ENCODE assay signal across 8 cellular contexts in genomic region chr5:136802382-136802781, GRCh38.
DNase-seq lines count a peak whose midpoint lies in the region; ATAC-seq, FAIRE-seq and TF ChIP-seq lines count a peak whose summit lies in the region.

No MANE protein-coding gene starts in this region.

- no peaks in the 10 kb centered on the region for H4K20me1 ChIP-seq in hepatocyte (ENCODE audit: insufficient read depth, poor library complexity, severe bottlenecking)

- H3K27ac ChIP-seq in A549 (no peak overlapping the region), RWPE1 (no peak overlapping the region), hepatocyte (no peak overlapping the region)

- no peaks in the 10 kb centered on the region for H3K79me2 ChIP-seq in hepatocyte

- no peaks in the 10 kb centered on the region for H3K9me2 ChIP-seq in hepatocyte (replicated peaks; ENCODE audit: insufficient read depth)

- DNase-seq in A549 (ENCODE audit: low read depth in 1 of 2, low spot score in 1 of 2) = peak; percentile 5 to 24
- no peak for DNase-seq in HFF-Myc (ENCODE audit: extremely low read depth, low read depth)
- peak; percentile 32 for DNase-seq in RWPE1 (ENCODE audit: low spot score)
- peak; percentile 16 for DNase-seq in hepatocyte (ENCODE audit: low spot score)
- DNase-seq in HuH-7.5 (ENCODE audit: low spot score) = no peak
- no peak for DNase-seq in germinal center (ENCODE audit: low spot score)
- DNase-seq in amniotic stem cell (lab: John Stamatoyannopoulos, UW) = no peak

- H3K9me3 ChIP-seq in A549 (no peaks in the 10 kb centered on the region), hepatocyte (ENCODE audit: low read depth) (no peaks in the 10 kb centered on the region)

- no peak overlapping the region for H2AFZ ChIP-seq in hepatocyte

- no peak for TF ChIP-seq EP300 in A549 (IDR thresholded peaks at IDR 0.05)

- TF ChIP-seq CTCF in A549 (IDR thresholded peaks at IDR 0.05) (peak; percentile 51), HFF-Myc (IDR thresholded peaks at IDR 0.05; ENCODE audit: low read depth, low read length, missing control alignments) (peak; percentile 20), RWPE1 (conservative IDR thresholded peaks at IDR 0.05; ENCODE audit: low read depth) (no peak; the same call in 1 of the 2 replicates), hepatocyte (IDR thresholded peaks at IDR 0.05; ENCODE audit: poor library complexity) (peak; percentile 52)

- POLR2A ChIA-PET in A549 (lab: Yijun Ruan, JAX) = no interaction called here
- POLR2A ChIA-PET in RWPE1 (lab: Yijun Ruan, JAX; ENCODE audit: low non-redundant PET) = no interaction called here

- TF ChIP-seq RAD21 in A549 (conservative IDR thresholded peaks at IDR 0.05 in 1 of 2, IDR thresholded peaks at IDR 0.05 in 1 of 2) = peak; percentile 62 to 71

- CTCF ChIA-PET in A549 (lab: Yijun Ruan, JAX) = interaction anchor here (0.6 to 3.4 kb wide), 18 partner anchors 9 to 940 kb away, joined by 3 to 31 read pairs (median 3); partner anchors contain the start of gene SPOCK1
- CTCF ChIA-PET in RWPE1 (lab: Yijun Ruan, JAX) = interaction anchor here (0.6 to 1.5 kb wide), 5 partner anchors 8 to 820 kb away, joined by 3 to 9 read pairs (median 3); partner anchors contain the start of gene SPOCK1

- no peak; a peak in 1 of 6 replicates for ATAC-seq in A549
- ATAC-seq in HG03432 (IDR thresholded peaks at IDR 0.05; ENCODE audit: unreplicated experiment) = no peak

- WGBS in A549 (ENCODE audit: missing lambda C conversion rate) = 6% methylated on average over 2 of the region's 2 CpGs
- 65% methylated on average over 2 of the region's 2 CpGs for WGBS in hepatocyte (ENCODE audit: low lambda C conversion rate, missing lambda C conversion rate)

- H3K4me2 ChIP-seq in A549 = no peak overlapping the region
- H3K4me2 ChIP-seq in hepatocyte = no peak overlapping the region

- H3K27me3 ChIP-seq in hepatocyte = no peaks in the 10 kb centered on the region

- H3K4me1 ChIP-seq in A549 (no peaks in the 10 kb centered on the region), hepatocyte (ENCODE audit: insufficient read depth) (no peaks in the 10 kb centered on the region)

- no peak for TF ChIP-seq POLR2A in A549 (IDR thresholded peaks at IDR 0.05; ENCODE audit: low read length)

- H3K4me3 ChIP-seq in A549 (no peak overlapping the region), HFF-Myc (replicated peaks; ENCODE audit: low read depth, low read length) (no peak overlapping the region), hepatocyte (no peak overlapping the region)

- no peak for FAIRE-seq in A549 (lab: Jason Lieb, UNC)

- no peaks in the 10 kb centered on the region for H3K36me3 ChIP-seq in hepatocyte (replicated peaks; ENCODE audit: insufficient read depth, low read depth)

TF ChIP-seq in A549, 52 proteins besides CTCF, POLR2A, EP300 and RAD21:
- TF ChIP-seq SMC3 (IDR thresholded peaks at IDR 0.05) (peak; percentile 58), ZC3H11A (IDR thresholded peaks at IDR 0.05) (no peak), HES2 (IDR thresholded peaks at IDR 0.05) (no peak), RNF2 (IDR thresholded peaks at IDR 0.05; ENCODE audit: borderline replicate concordance, low read depth) (no peak), GATA3 (IDR thresholded peaks at IDR 0.05; ENCODE audit: borderline replicate concordance) (no peak), ESRRA (IDR thresholded peaks at IDR 0.05; ENCODE audit: borderline replicate concordance, low read length) (no peak)

Comparison
In these comparisons a context has a peak if more than half of its experiments do, and no peak if none do; other contexts are left out.
1. DNase-seq: peak in A549 (2 of 2), RWPE1 (single experiment) and hepatocyte (single experiment); none in HFF-Myc (single experiment), HuH-7.5 (single experiment), germinal center (single experiment) and amniotic stem cell (single experiment).